ENCODE assay signal across 4 cellular contexts in the genomic region with DNA sequence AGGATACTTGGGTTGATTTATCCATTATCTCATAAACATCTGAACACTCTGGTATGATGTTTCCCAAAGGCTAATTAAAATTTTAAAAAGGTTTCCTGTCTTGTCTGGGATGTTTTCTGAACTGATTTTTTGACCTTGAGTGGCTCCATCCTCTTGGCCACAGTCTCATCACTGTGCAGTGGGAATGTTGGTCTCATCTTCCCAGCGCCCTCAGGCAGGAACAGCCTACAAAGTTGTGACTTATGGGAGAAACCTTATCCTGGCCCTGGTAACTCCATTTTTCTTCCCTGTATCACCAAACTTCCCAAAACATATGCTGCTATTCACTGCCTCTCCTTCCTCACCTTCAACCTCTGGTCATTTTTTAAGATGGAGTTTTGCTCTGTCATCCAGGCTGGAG. TPM values are rescaled to one million over a fixed set of nuclear protein-coding genes. Genes with fewer than 3 reads are reported as not detected.
"Had no signal": no experiment of that assay in that cellular context is flagged by ENCODE, and none has a peak within 500 bp of the region (broad histone marks: within the 10 kb centered on the region; RNA-seq: fewer than 3 reads in every experiment).

No MANE protein-coding gene starts in this region.

- DNase-seq: GDM1, GF-D8 had no signal

- H3K4me3 ChIP-seq: GM12878 had no signal

RNA-seq across cellular contexts. Expression of a gene that starts 6.8 kb away (rescaled TPM):
- total RNA-seq: G401, GM12878 had no signal
- polyA plus RNA-seq: GM12878 had no signal

RNA-seq across cellular contexts. Expression of a gene that starts 25.4 kb away (rescaled TPM):
- total RNA-seq: G401, GM12878 had no signal
- polyA plus RNA-seq: GM12878 had no signal

RNA-seq across cellular contexts. Expression of a gene that starts 42.4 kb away (rescaled TPM):
- total RNA-seq: G401, GM12878 had no signal
- polyA plus RNA-seq: GM12878 had no signal
